10 cellular contexts compared by ENCODE assay signal in the genomic region with DNA sequence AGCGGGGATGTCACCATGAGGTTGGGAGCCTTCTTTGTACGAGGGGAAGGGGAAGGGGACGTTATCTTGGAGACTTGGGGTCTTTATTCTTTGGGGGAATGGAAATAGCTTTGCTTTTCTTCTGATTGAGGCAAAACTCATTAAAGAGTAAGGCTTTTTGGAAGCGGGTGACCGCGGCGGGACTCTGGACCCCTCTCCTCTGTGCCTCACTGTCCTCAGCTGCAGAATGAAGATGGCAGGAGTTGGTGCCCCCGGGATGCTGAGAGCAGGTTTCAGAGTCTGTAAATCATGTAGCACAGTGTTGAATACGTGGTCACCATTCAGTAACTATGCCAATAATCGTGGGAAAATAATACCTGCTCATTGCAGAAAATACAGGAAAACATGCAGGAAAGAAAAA. TPM values are rescaled to one million over a fixed set of nuclear protein-coding genes. Genes with fewer than 3 reads are reported as not detected.
DNase-seq lines count a peak whose midpoint lies in the region; ATAC-seq and TF ChIP-seq lines count a peak whose summit lies in the region.
"Had no signal": no experiment of that assay in that cellular context is flagged by ENCODE, and none has a peak within 500 bp of the region (broad histone marks: within the 10 kb centered on the region; RNA-seq: fewer than 3 reads in every experiment).

No MANE protein-coding gene starts in this region.

- H3K27ac Mint-ChIP-seq in stimulated activated naive CD8-positive, alpha-beta T cell treated with anti-CD3 and anti-CD28 coated beads, Interleukin-15, Interleukin-2, amounts not matched to agents 100 ng/mL and 50 ng/mL, for 24 hours = peak overlapping the region; percentile 36
- peak overlapping the region; percentile 93 to 99 (median 97) for H3K27ac Mint-ChIP-seq in naive B cell

- DNase-seq in stimulated activated naive CD8-positive, alpha-beta T cell treated with anti-CD3 and anti-CD28 coated beads, Interleukin-15, Interleukin-2, amounts not matched to agents 100 U/mL and 50 U/mL, for 24 hours = no peak
- no peak for DNase-seq in mammary epithelial cell
- no peak for DNase-seq in naive B cell
- no peak for DNase-seq in NCI-H1694 (lab: John Stamatoyannopoulos, UW)
- DNase-seq: KG1 had no signal

- WGBS in mammary epithelial cell (ENCODE audit: low coverage, missing lambda C conversion rate) = 90% methylated on average over 7 of the region's 10 CpGs

- peaks cover 11% of the 10 kb centered on the region for H3K4me1 ChIP-seq in mammary epithelial cell (ENCODE audit: insufficient read depth, low read length)

- H3K4me1 Mint-ChIP-seq in stimulated activated naive CD8-positive, alpha-beta T cell treated with anti-CD3 and anti-CD28 coated beads, Interleukin-15, Interleukin-2, amounts not matched to agents 100 ng/mL and 50 ng/mL, for 24 hours (ENCODE audit: low read depth) = peaks cover 67% of the 10 kb centered on the region
- H3K4me1 Mint-ChIP-seq in naive B cell = peaks cover 62 to 77% (median 71%) of the 10 kb centered on the region in 3 donors

- no peaks in the 10 kb centered on the region for H3K36me3 ChIP-seq in mammary epithelial cell (ENCODE audit: insufficient read depth, low read length)

- H3K9me3 Mint-ChIP-seq in stimulated activated naive CD8-positive, alpha-beta T cell treated with anti-CD3 and anti-CD28 coated beads, Interleukin-15, Interleukin-2, amounts not matched to agents 100 ng/mL and 50 ng/mL, for 24 hours = no peaks in the 10 kb centered on the region
- peaks cover 0 to 8% (median 0%) of the 10 kb centered on the region in 7 donors for H3K9me3 Mint-ChIP-seq in naive B cell

- H3K4me3 Mint-ChIP-seq in stimulated activated naive CD8-positive, alpha-beta T cell treated with anti-CD3 and anti-CD28 coated beads, Interleukin-15, Interleukin-2, amounts not matched to agents 100 ng/mL and 50 ng/mL, for 24 hours = peak overlapping the region; percentile 78
- H3K4me3 Mint-ChIP-seq in naive B cell = peak overlapping the region; percentile 92 to 99 (median 95)

- H4K20me1 ChIP-seq in mammary epithelial cell (ENCODE audit: insufficient read depth, low read length) = no peaks in the 10 kb centered on the region

- ATAC-seq in stimulated activated naive CD8-positive, alpha-beta T cell treated with anti-CD3 and anti-CD28 coated beads, Interleukin-15, Interleukin-2, amounts not matched to agents 100 U/mL and 50 U/mL, for 24 hours = no peak
- ATAC-seq in naive B cell (ENCODE audit: low read depth in 2 of 2) = no peak
- no peak for ATAC-seq in GM19023 (IDR thresholded peaks at IDR 0.05; ENCODE audit: unreplicated experiment)
- ATAC-seq in GM21526 (IDR thresholded peaks at IDR 0.05; ENCODE audit: low FRiP score, unreplicated experiment) = no peak
- no peak for ATAC-seq in HG03521 (IDR thresholded peaks at IDR 0.05; ENCODE audit: unreplicated experiment)

- peaks cover 4% of the 10 kb centered on the region for H3K36me3 Mint-ChIP-seq in stimulated activated naive CD8-positive, alpha-beta T cell treated with anti-CD3 and anti-CD28 coated beads, Interleukin-15, Interleukin-2, amounts not matched to agents 100 ng/mL and 50 ng/mL, for 24 hours (ENCODE audit: low read depth)
- peaks cover 0 to 7% of the 10 kb centered on the region in 2 donors for H3K36me3 Mint-ChIP-seq in naive B cell

- no peaks in the 10 kb centered on the region for H3K9me3 ChIP-seq in mammary epithelial cell (replicated peaks; ENCODE audit: insufficient read depth, low read length)

- no peaks in the 10 kb centered on the region for H3K79me2 ChIP-seq in mammary epithelial cell (ENCODE audit: insufficient read depth, low read length)

- in situ Hi-C loops in mammary epithelial cell (cut with MboI; ENCODE audit: low sequenced_read_pairs in 2 of 2) = no loop called here

- CTCF ChIA-PET in mammary epithelial cell (lab: Charles Lee; ENCODE audit: low non-redundant PET) = no interaction called here

- dilution Hi-C loops in mammary epithelial cell (cut with HindIII; ENCODE audit: low sequenced_read_pairs) = no loop called here

- peak overlapping the region; percentile 88 for H2AFZ ChIP-seq in mammary epithelial cell (ENCODE audit: low read depth, low read length)

- H3K27me3 ChIP-seq in mammary epithelial cell (ENCODE audit: insufficient read depth, low read length) = no peaks in the 10 kb centered on the region

- BruUV-seq in mammary epithelial cell (replicated peaks; lab: Mats Ljungman, UMichigan) = no TSS peak

- H3K27ac ChIP-seq in mammary epithelial cell (ENCODE audit: insufficient read depth, low read depth, low read length) = no peak overlapping the region

- no peak overlapping the region for H3K9ac ChIP-seq in mammary epithelial cell (ENCODE audit: insufficient read depth, low read length)

- no peak overlapping the region for H3K4me3 ChIP-seq in mammary epithelial cell (replicated peaks in 1 of 3; ENCODE audit: insufficient read depth in 1 of 3, low read depth in 2 of 3, low read length in 3 of 3)

- TF ChIP-seq CTCF in mammary epithelial cell (conservative IDR thresholded peaks at IDR 0.05 in 1 of 2, IDR thresholded peaks at IDR 0.05 in 1 of 2; ENCODE audit: extremely low read depth in 1 of 2, insufficient read depth in 1 of 2, low read depth in 1 of 2, low read length in 2 of 2) = no peak

- intact Hi-C loops in mammary epithelial cell (cut with micrococcal nuclease) = no loop called here

- H3K27me3 Mint-ChIP-seq in stimulated activated naive CD8-positive, alpha-beta T cell treated with anti-CD3 and anti-CD28 coated beads, Interleukin-15, Interleukin-2, amounts not matched to agents 100 ng/mL and 50 ng/mL, for 24 hours = peaks cover 5% of the 10 kb centered on the region
- no peaks in the 10 kb centered on the region for H3K27me3 Mint-ChIP-seq in naive B cell

- peak overlapping the region; percentile 72 for H3K4me2 ChIP-seq in mammary epithelial cell (ENCODE audit: insufficient read depth, low read depth, low read length)

RNA-seq across cellular contexts. Expression of a gene that starts 32.1 kb away (rescaled TPM):
- total RNA-seq in mammary epithelial cell = not detected
- polyA plus RNA-seq in mammary epithelial cell (not detected), naive B cell (ENCODE audit: low read depth in 6 of 6) (not detected)
- not detected for polyA minus RNA-seq in mammary epithelial cell
- total RNA-seq: left lobe of liver had no signal

RNA-seq across cellular contexts. Expression of a gene that starts 32.3 kb away (rescaled TPM):
- total RNA-seq in mammary epithelial cell = 10 to 100 TPM; 44.2 to 53.3 TPM
- polyA plus RNA-seq in mammary epithelial cell = 14.7 TPM
- 270 TPM for polyA minus RNA-seq in mammary epithelial cell
- 10 to 100 TPM in 4 of 6 donors, 1 to 10 TPM in 2; 8.7 to 15.4 (median 11.0) TPM for polyA plus RNA-seq in naive B cell (ENCODE audit: low read depth in 6 of 6)
